ENCODE assay signal across 19 cellular contexts in the genomic region with DNA sequence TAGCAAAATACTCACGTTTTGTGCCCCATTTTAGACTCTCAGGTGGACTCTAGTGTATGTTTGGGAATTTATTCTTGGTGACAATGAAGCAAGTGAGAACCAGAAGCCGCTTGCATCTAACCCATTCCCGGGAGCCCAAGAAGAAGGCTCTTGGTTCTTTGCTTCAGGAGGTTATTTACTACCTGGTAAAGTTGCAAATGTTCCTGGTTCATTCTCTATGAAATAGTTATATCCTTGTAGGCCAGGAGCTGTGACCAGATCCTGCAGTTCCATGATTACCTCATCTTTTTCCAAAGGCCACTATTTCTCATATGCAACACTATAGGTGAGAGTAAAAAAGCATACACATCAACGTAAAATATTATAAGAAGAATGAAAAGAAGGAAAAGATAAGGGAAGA.
"Had no signal": no experiment of that assay in that cellular context is flagged by ENCODE, and none has a peak within 500 bp of the region (broad histone marks: within the 10 kb centered on the region; RNA-seq: fewer than 3 reads in every experiment).

No MANE protein-coding gene starts in this region.

- ATAC-seq: activated T-helper 17 cell treated with anti-CD3 and anti-CD28 coated beads, Interleukin-2, amount 50 U/mL, for 72 hours; T-helper 17 cell had no signal

- H3K9me3 Mint-ChIP-seq: activated CD4-positive, alpha-beta memory T cell treated with anti-CD3 and anti-CD28 coated beads for 36 hours; activated CD4-positive, alpha-beta T cell treated with anti-CD3 and anti-CD28 coated beads, Interleukin-2, amount 10 ng/mL, durations not matched to agents 7 days and 5 days; activated naive CD4-positive, alpha-beta T cell treated with anti-CD3 and anti-CD28 coated beads for 36 hours; activated T-helper 17 cell treated with anti-CD3 and anti-CD28 coated beads, Interleukin-2, amount 50 U/mL, for 72 hours had no signal

- H3K27ac Mint-ChIP-seq: activated CD4-positive, alpha-beta memory T cell treated with anti-CD3 and anti-CD28 coated beads for 36 hours; activated CD4-positive, alpha-beta T cell treated with anti-CD3 and anti-CD28 coated beads, Interleukin-2, amount 10 ng/mL, durations not matched to agents 7 days and 5 days; activated naive CD4-positive, alpha-beta T cell treated with anti-CD3 and anti-CD28 coated beads for 36 hours; activated naive CD8-positive, alpha-beta T cell; activated T-helper 17 cell treated with anti-CD3 and anti-CD28 coated beads, Interleukin-2, amount 50 U/mL, for 72 hours; T-helper 17 cell had no signal

- H3K36me3 Mint-ChIP-seq: activated CD4-positive, alpha-beta memory T cell treated with anti-CD3 and anti-CD28 coated beads for 36 hours; activated naive CD8-positive, alpha-beta T cell had no signal

- H3K4me3 Mint-ChIP-seq: activated CD4-positive, alpha-beta memory T cell treated with anti-CD3 and anti-CD28 coated beads for 36 hours; activated CD4-positive, alpha-beta T cell treated with anti-CD3 and anti-CD28 coated beads, Interleukin-2, amount 10 ng/mL, durations not matched to agents 7 days and 5 days; activated naive CD4-positive, alpha-beta T cell treated with anti-CD3 and anti-CD28 coated beads for 36 hours; activated naive CD8-positive, alpha-beta T cell; activated T-helper 17 cell treated with anti-CD3 and anti-CD28 coated beads, Interleukin-2, amount 50 U/mL, for 72 hours; T-helper 17 cell had no signal

- H3K4me1 Mint-ChIP-seq: activated CD4-positive, alpha-beta T cell treated with anti-CD3 and anti-CD28 coated beads, Interleukin-2, amount 10 ng/mL, durations not matched to agents 7 days and 5 days; activated T-helper 17 cell treated with anti-CD3 and anti-CD28 coated beads, Interleukin-2, amount 50 U/mL, for 72 hours; T-helper 17 cell had no signal

- DNase-seq: activated CD4-positive, alpha-beta memory T cell treated with anti-CD3 and anti-CD28 coated beads for 36 hours; activated CD4-positive, alpha-beta T cell treated with anti-CD3 and anti-CD28 coated beads, Interleukin-2, amount 10 ng/mL, durations not matched to agents 7 days and 5 days; activated CD4-positive, CD25-positive, alpha-beta regulatory T cell; activated gamma-delta T cell; activated naive CD4-positive, alpha-beta T cell treated with anti-CD3 and anti-CD28 coated beads for 36 hours; activated T-cell treated with anti-CD3 and anti-CD28 coated beads for 4 hours; activated T-cell treated with anti-CD3 and anti-CD28 coated beads, Interleukin-2, amount 50 U/mL, for 48 hours; amygdala; colonic mucosa; NCI-H187; NCI-H2171 treated with DMSO at 0.1 percent for 48 hours; NCI-H446; NCI-H524; PC-9; SHP77 treated with DMSO at 0.1 percent for 48 hours; T-helper 17 cell; T-helper 9 cell had no signal

- H3K27me3 Mint-ChIP-seq: activated CD4-positive, alpha-beta memory T cell treated with anti-CD3 and anti-CD28 coated beads for 36 hours; T-helper 17 cell had no signal
